ENCODE assay signal across 8 cellular contexts in the genomic region with DNA sequence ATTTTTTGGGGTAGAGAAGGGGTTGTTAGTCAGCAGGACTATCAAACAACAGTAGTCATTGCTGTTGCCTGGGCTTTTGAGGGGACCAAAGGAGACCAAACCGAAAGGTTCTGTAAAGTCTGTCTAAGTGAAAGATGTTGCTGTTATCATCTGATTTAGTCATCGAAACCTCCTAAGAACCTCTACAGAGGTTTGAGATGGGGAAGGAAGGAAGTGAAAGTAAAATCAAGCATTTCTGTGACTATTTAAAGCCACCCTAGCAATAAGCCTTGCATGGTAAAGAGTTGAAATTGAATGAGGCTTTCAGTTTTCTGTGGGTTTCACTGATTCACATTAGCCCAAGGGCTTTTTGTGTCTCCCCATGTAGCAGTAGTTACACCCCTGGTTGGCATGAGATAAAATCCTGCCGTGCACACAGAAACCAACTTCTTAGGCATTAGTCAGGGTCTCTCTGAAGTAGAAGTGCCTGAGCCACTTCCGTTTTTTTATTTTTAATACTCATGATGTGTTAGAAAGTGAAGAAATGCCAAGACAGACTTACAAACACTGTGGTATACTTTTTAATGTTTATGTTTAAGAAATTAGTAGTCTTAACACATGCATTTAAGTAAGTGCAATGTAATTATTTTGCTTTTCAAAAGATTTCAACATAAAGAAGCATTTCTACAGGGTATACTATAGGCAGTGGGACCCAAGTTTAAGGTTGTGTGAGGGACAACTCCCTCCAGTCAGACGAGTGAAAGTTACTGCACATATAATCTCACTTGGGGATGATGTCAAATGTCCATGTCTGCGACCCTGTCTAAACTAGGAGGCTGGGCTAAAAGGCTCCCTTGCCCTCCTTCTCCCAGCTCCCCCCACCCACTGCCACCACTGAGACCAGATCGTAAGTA. TPM values are rescaled to one million over a fixed set of nuclear protein-coding genes. Genes with fewer than 3 reads are reported as not detected.
DNase-seq lines count a peak whose midpoint lies in the region; ATAC-seq and TF ChIP-seq lines count a peak whose summit lies in the region.

No MANE protein-coding gene starts in this region.

- no peak for TF ChIP-seq EP300 in gastroesophageal sphincter (IDR thresholded peaks at IDR 0.05)

- H3K36me3 ChIP-seq in MM.1S (replicated peaks; ENCODE audit: insufficient read depth, low read length) (no peaks in the 10 kb centered on the region), gastroesophageal sphincter (no peaks in the 10 kb centered on the region)

- no peak for TF ChIP-seq POLR2A in gastroesophageal sphincter (IDR thresholded peaks at IDR 0.05)

- H3K27me3 ChIP-seq in MM.1S (replicated peaks; ENCODE audit: insufficient read depth, low read length) (peaks cover 90% of the 10 kb centered on the region), gastroesophageal sphincter (no peaks in the 10 kb centered on the region)

- H4K20me1 ChIP-seq in MM.1S (ENCODE audit: insufficient read depth, low read length): peaks cover 5% of the 10 kb centered on the region; the same call in 1 of the 2 replicates

- 59 to 73% methylated on average over 6 to 7 of the region's 7 CpGs for WGBS in gastroesophageal sphincter (ENCODE audit: low coverage in 1 of 2), 2 donors

- H3F3A ChIP-seq in MM.1S (ENCODE audit: insufficient read depth, low read length): peaks cover 16% of the 10 kb centered on the region

- no peaks in the 10 kb centered on the region for H3K9me3 ChIP-seq in MM.1S (replicated peaks; ENCODE audit: insufficient read depth, low read length)
- no peaks in the 10 kb centered on the region for H3K9me3 ChIP-seq in gastroesophageal sphincter

- no peak overlapping the region for H2AFZ ChIP-seq in MM.1S (ENCODE audit: low read length)

- H3K79me2 ChIP-seq in MM.1S (ENCODE audit: low read length): no peaks in the 10 kb centered on the region

- ATAC-seq in GM21825 (IDR thresholded peaks at IDR 0.05; ENCODE audit: unreplicated experiment) (peak; percentile 90), gastroesophageal sphincter (peak; percentile 10)

- H3K9me2 ChIP-seq in MM.1S (replicated peaks; ENCODE audit: insufficient read depth, low read length): no peaks in the 10 kb centered on the region

- TF ChIP-seq CTCF in MM.1S (IDR thresholded peaks at IDR 0.05; ENCODE audit: low read length) (no peak), gastroesophageal sphincter (IDR thresholded peaks at IDR 0.05) (no peak)

- H3K4me3 ChIP-seq in MM.1S (ENCODE audit: low read length) (no peak overlapping the region), gastroesophageal sphincter (peak overlapping the region; percentile 29 to 34)

- H3K9ac ChIP-seq in MM.1S (ENCODE audit: low read length): no peak overlapping the region

- DNase-seq in GDM1 (lab: John Stamatoyannopoulos, UW): peak; percentile 18
- peak; percentile 94 for DNase-seq in MM.1S
- DNase-seq in activated CD8-positive, alpha-beta memory T cell treated with anti-CD3 and anti-CD28 coated beads, Interleukin-2, amount 50 U/mL, for 4 hours: peak; percentile 51
- peak in 2 of 3 experiments; percentile 46 to 63 for DNase-seq in stimulated activated CD4-positive, alpha-beta T cell treated with anti-CD3 and anti-CD28 coated beads, TNF-alpha, amount 100 ng/mL, for 24 hours (ENCODE audit: low read depth in 3 of 3)
- no peak for DNase-seq in NCI-H526 treated with DMSO at 0.1 percent for 48 hours (lab: John Stamatoyannopoulos, UW)
- no peak for DNase-seq in NCI-H1436 treated with DMSO at 0.1 percent for 48 hours (lab: John Stamatoyannopoulos, UW)

- peaks cover 26% of the 10 kb centered on the region for H3K4me1 ChIP-seq in MM.1S (ENCODE audit: low read length)
- H3K4me1 ChIP-seq in gastroesophageal sphincter: peaks cover 0 to 5% (median 0%) of the 10 kb centered on the region in 3 donors

- peak overlapping the region; percentile 63 for H3K4me2 ChIP-seq in MM.1S (ENCODE audit: low read depth, low read length)

- H3K27ac ChIP-seq in MM.1S (ENCODE audit: low read length): no peak overlapping the region
- H3K27ac ChIP-seq in gastroesophageal sphincter: peak overlapping the region in 1 of 4 donors; percentile 20

RNA-seq across cellular contexts. Expression of a gene that starts 50.4 kb away (rescaled TPM):
- 10 to 100 TPM; 24.0 to 58.2 (median 32.2) TPM for total RNA-seq in gastroesophageal sphincter

Comparison
In these comparisons a context has a peak if more than half of its experiments do, and no peak if none do; other contexts are left out.
1. DNase-seq: peak in GDM1 (single experiment), MM.1S (single experiment), activated CD8-positive, alpha-beta memory T cell treated with anti-CD3 and anti-CD28 coated beads, Interleukin-2, amount 50 U/mL, for 4 hours (single experiment) and stimulated activated CD4-positive, alpha-beta T cell treated with anti-CD3 and anti-CD28 coated beads, TNF-alpha, amount 100 ng/mL, for 24 hours (2 of 3); none in NCI-H526 treated with DMSO at 0.1 percent for 48 hours (single experiment) and NCI-H1436 treated with DMSO at 0.1 percent for 48 hours (single experiment).